1 cellular context compared by ENCODE assay signal in the genomic region with DNA sequence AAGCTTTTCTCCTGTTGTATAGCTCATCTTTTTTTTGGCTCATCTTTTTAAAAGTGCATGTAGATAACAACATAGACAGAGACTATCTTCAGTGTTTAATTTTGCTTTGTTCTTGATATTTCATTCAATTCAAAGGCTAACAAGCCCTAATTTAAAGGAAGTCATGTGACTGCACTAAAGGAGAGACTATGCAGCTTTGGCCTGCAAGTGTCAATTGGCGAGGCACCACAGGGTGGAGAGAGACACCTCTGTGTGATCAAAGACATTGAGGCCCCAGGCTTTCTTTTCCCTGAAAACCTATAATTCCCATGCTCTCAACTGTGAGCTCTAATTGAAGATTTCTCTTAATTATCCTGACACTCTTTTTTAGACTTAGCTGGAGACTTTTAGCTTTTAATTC.
TF ChIP-seq lines count a peak whose summit lies in the region.

No MANE protein-coding gene starts in this region.

TF ChIP-seq in H1, 55 proteins besides CTCF, POLR2A, EP300 and RAD21:
- no peak for TF ChIP-seq HDAC2 (IDR thresholded peaks at IDR 0.05; ENCODE audit: borderline replicate concordance in 1 of 2, low read depth in 2 of 2, low read length in 2 of 2)
- TF ChIP-seq, protein P1, sequence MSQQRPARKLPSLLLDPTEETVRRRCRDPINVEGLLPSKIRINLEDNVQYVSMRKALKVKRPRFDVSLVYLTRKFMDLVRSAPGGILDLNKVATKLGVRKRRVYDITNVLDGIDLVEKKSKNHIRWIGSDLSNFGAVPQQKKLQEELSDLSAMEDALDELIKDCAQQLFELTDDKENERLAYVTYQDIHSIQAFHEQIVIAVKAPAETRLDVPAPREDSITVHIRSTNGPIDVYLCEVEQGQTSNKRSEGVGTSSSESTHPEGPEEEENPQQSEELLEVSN (IDR thresholded peaks at IDR 0.05): 0 out of 2 replicates have a peak, but pooled peaks have one; percentile 11
